ENCODE assay signal across 23 cellular contexts in genomic region chr16:25716186-25716585, GRCh38. TPM values are rescaled to one million over a fixed set of nuclear protein-coding genes. Genes with fewer than 3 reads are reported as not detected.
DNase-seq lines count a peak whose midpoint lies in the region; ATAC-seq and TF ChIP-seq lines count a peak whose summit lies in the region.
"Had no signal": no experiment of that assay in that cellular context is flagged by ENCODE, and none has a peak within 500 bp of the region (broad histone marks: within the 10 kb centered on the region; RNA-seq: fewer than 3 reads in every experiment).

No MANE protein-coding gene starts in this region.

- no peak overlapping the region for H3K4me2 ChIP-seq in H9 (ENCODE audit: insufficient read depth, insufficient read length, low read length)
- H3K4me2 ChIP-seq: A549 had no signal

- H3K4me3 ChIP-seq in NB4 (ENCODE audit: low read depth, low read length) (no peak overlapping the region), WERI-Rb-1 (ENCODE audit: low read depth, low read length) (no peak overlapping the region)
- H3K4me3 ChIP-seq: A549, Peyer's patch, SJCRH30 had no signal

- no peaks in the 10 kb centered on the region for H3K23me2 ChIP-seq in H9 (ENCODE audit: insufficient read length, low read depth, low read length, poor library complexity, severe bottlenecking)

- H3T11ph ChIP-seq in H9 (ENCODE audit: low read length) = no peak overlapping the region

- H3K56ac ChIP-seq in H9 (ENCODE audit: insufficient read length, low read depth, low read length) = no peak overlapping the region

- no peaks in the 10 kb centered on the region for H3K9me3 ChIP-seq in H9 (ENCODE audit: control insufficient read depth, low read depth, low read length)
- H3K9me3 ChIP-seq in WERI-Rb-1 (ENCODE audit: severe bottlenecking) = no peaks in the 10 kb centered on the region
- H3K9me3 ChIP-seq: A549, BE2C, Peyer's patch, SJCRH30 had no signal

- no peak overlapping the region for H3K27ac Mint-ChIP-seq in H9
- H3K27ac Mint-ChIP-seq in activated T-cell treated with anti-CD3 and anti-CD28 coated beads, Interleukin-2, amount 50 U/mL, for 72 hours = no peak overlapping the region

- H4K20me1 ChIP-seq in H9 (ENCODE audit: control insufficient read depth, insufficient read depth, insufficient read length) = no peaks in the 10 kb centered on the region

- no peak overlapping the region for H4K91ac ChIP-seq in H9 (ENCODE audit: insufficient read length, low read depth, low read length)

- TF ChIP-seq POLR2A in NB4 (IDR thresholded peaks at IDR 0.05; ENCODE audit: extremely low read depth, insufficient read length) = no peak

- ATAC-seq in activated T-cell treated with anti-CD3 and anti-CD28 coated beads, Interleukin-2, amount 50 U/mL, for 72 hours (replicated peaks in 1 of 2) = no peak
- no peak for ATAC-seq in HG02759 (IDR thresholded peaks at IDR 0.05; ENCODE audit: unreplicated experiment)
- ATAC-seq: A549, HCT116 had no signal

- no peaks in the 10 kb centered on the region for H3K9me3 Mint-ChIP-seq in H9
- no peaks in the 10 kb centered on the region for H3K9me3 Mint-ChIP-seq in activated T-cell treated with anti-CD3 and anti-CD28 coated beads, Interleukin-2, amount 50 U/mL, for 72 hours

- no peak overlapping the region for H2AK5ac ChIP-seq in H9 (ENCODE audit: insufficient read length, low read length)

- H3K14ac ChIP-seq in H9 (ENCODE audit: insufficient read depth, low read length) = no peak overlapping the region

- H4K5ac ChIP-seq in H9 (ENCODE audit: insufficient read length, low read depth, low read length) = no peak overlapping the region

- H3K36me3 ChIP-seq in WERI-Rb-1 = 0 out of 2 replicates have a peak, but pooled peaks cover 2% of the 10 kb centered on the region
- H3K36me3 ChIP-seq: BE2C, Peyer's patch, SJCRH30 had no signal

- H3K4me3 Mint-ChIP-seq in H9 = no peak overlapping the region
- H3K4me3 Mint-ChIP-seq in activated T-cell treated with anti-CD3 and anti-CD28 coated beads, Interleukin-2, amount 50 U/mL, for 72 hours = no peak overlapping the region

- H2AFZ ChIP-seq in H9 (ENCODE audit: low read length) = no peak overlapping the region

- no peak overlapping the region for H2BK120ac ChIP-seq in H9 (ENCODE audit: low read depth, low read length, poor library complexity, severe bottlenecking)

- POLR2A ChIA-PET in GM10248 (lab: Yijun Ruan, JAX) = no interaction called here

- no peak overlapping the region for H3K18ac ChIP-seq in H9 (ENCODE audit: insufficient read length, low read depth, low read length)

- peaks cover 6 to 11% of the 10 kb centered on the region in 2 experiments; a peak in 3 of 4 replicates for H3K4me1 Mint-ChIP-seq in H9
- no peaks in the 10 kb centered on the region for H3K4me1 Mint-ChIP-seq in activated T-cell treated with anti-CD3 and anti-CD28 coated beads, Interleukin-2, amount 50 U/mL, for 72 hours (ENCODE audit: low read depth)

- H3K79me2 ChIP-seq in H9 (ENCODE audit: insufficient read depth, low read length) = no peaks in the 10 kb centered on the region

- no peaks in the 10 kb centered on the region for H3K27me3 ChIP-seq in H9 (ENCODE audit: insufficient read depth, low read length)
- H3K27me3 ChIP-seq in WERI-Rb-1 (ENCODE audit: insufficient read depth, low read depth, severe bottlenecking) = no peaks in the 10 kb centered on the region
- H3K27me3 ChIP-seq: BE2C, Peyer's patch had no signal

- H3K9ac ChIP-seq in H9 (ENCODE audit: extremely low read depth, insufficient read length, low read length) = no peak overlapping the region

- no peak overlapping the region for H2BK20ac ChIP-seq in H9 (ENCODE audit: low read depth, low read length, poor library complexity, severe bottlenecking)

- no peak for TF ChIP-seq CTCF in H9 (conservative IDR thresholded peaks at IDR 0.05)
- no peak for TF ChIP-seq CTCF in NB4 (IDR thresholded peaks at IDR 0.05; ENCODE audit: low read depth, low read length)
- no peak for TF ChIP-seq CTCF in WERI-Rb-1 (IDR thresholded peaks at IDR 0.05; ENCODE audit: low read depth, low read length)
- TF ChIP-seq CTCF in GM10248 (IDR thresholded peaks at IDR 0.05; ENCODE audit: control extremely low read depth, extremely low read depth, low read depth, missing control alignments) = no peak

- H3K4me1 ChIP-seq in H9 (ENCODE audit: insufficient read depth, low read length) = peaks cover 2% of the 10 kb centered on the region; the same call in 1 of the 2 replicates
- H3K4me1 ChIP-seq: A549, BE2C, Peyer's patch, SJCRH30 had no signal

- no peaks in the 10 kb centered on the region for H3K79me1 ChIP-seq in H9 (ENCODE audit: insufficient read depth, low read depth, low read length, poor library complexity, severe bottlenecking)

- peak; percentile 48 for DNase-seq in H9
- peak; percentile 39 for DNase-seq in NB4 (ENCODE audit: low read depth)
- DNase-seq in WERI-Rb-1 = no peak
- DNase-seq in iPS-NIHi7 (ENCODE audit: extremely low spot score) = peak; percentile 26
- no peak for DNase-seq in AG20443 (ENCODE audit: low spot score)
- no peak for DNase-seq in activated T-cell treated with anti-CD3 and anti-CD28 coated beads, Interleukin-2, amount 50 U/mL, for 72 hours
- DNase-seq in GM10248 (ENCODE audit: extremely low spot score) = no peak
- DNase-seq: BE2C; DND-41; KG1; NCI-H1048; NCI-H1417 treated with DMSO at 0.1 percent for 48 hours; NCI-H187; NCI-H2107; NK-92 treated with Interleukin-12 subunit alpha and Interleukin-12 subunit beta, amount 100 ng/mL, for 24 hours; Peyer's patch; SJCRH30 had no signal

- no peaks in the 10 kb centered on the region for H3K27me3 Mint-ChIP-seq in H9 (ENCODE audit: low read depth)
- H3K27me3 Mint-ChIP-seq in activated T-cell treated with anti-CD3 and anti-CD28 coated beads, Interleukin-2, amount 50 U/mL, for 72 hours (ENCODE audit: low read depth) = no peaks in the 10 kb centered on the region

- WGBS in H9 (ENCODE audit: extremely low coverage, insufficient read length, low lambda C conversion rate) = no CpG with 5 or more reads among the region's 2 CpGs

- no peak overlapping the region for H4K8ac ChIP-seq in H9 (replicated peaks; ENCODE audit: insufficient read length, low read depth, low read length)

- no peak overlapping the region for H3K27ac ChIP-seq in H9 (ENCODE audit: insufficient read length, low read depth, low read length)
- peak overlapping the region; percentile 92 for H3K27ac ChIP-seq in WERI-Rb-1
- H3K27ac ChIP-seq: A549, Peyer's patch, SJCRH30 had no signal

- no peaks in the 10 kb centered on the region for H3K36me3 Mint-ChIP-seq in H9 (ENCODE audit: insufficient read depth in 1 of 3, low read depth in 3 of 3)
- no peaks in the 10 kb centered on the region for H3K36me3 Mint-ChIP-seq in activated T-cell treated with anti-CD3 and anti-CD28 coated beads, Interleukin-2, amount 50 U/mL, for 72 hours (ENCODE audit: insufficient read depth in 2 of 2)

- H3K23ac ChIP-seq in H9 (ENCODE audit: insufficient read length, low read depth, low read length) = no peak overlapping the region

- no peak overlapping the region for H2BK5ac ChIP-seq in H9 (ENCODE audit: insufficient read length, low read length)

- CTCF ChIA-PET in GM10248 (lab: Yijun Ruan, JAX) = no interaction called here

- no peak overlapping the region for H2BK15ac ChIP-seq in H9 (ENCODE audit: low read depth, low read length)

- no peak overlapping the region for H3K4ac ChIP-seq in H9 (ENCODE audit: low read depth, low read length)

- no peak overlapping the region for H2BK12ac ChIP-seq in H9 (ENCODE audit: insufficient read length, low read depth, low read length)

RNA-seq across cellular contexts. Expression of gene HS3ST4, which starts 24.4 kb away (rescaled TPM):
- 1.7 and 1.8 TPM in 2 replicates for total RNA-seq in H9 (2021)
- not detected for total RNA-seq in activated T-cell treated with anti-CD3 and anti-CD28 coated beads, Interleukin-2, amount 50 U/mL, for 72 hours
- total RNA-seq: HT1080, NCI-H460, OCI-LY7, Peyer's patch, SJCRH30 had no signal

Comparison
In these comparisons a context has a peak if more than half of its experiments do, and no peak if none do; other contexts are left out.
1. DNase-seq: peak in H9 (single experiment), NB4 (single experiment) and iPS-NIHi7 (single experiment); none in WERI-Rb-1 (single experiment), AG20443 (single experiment), activated T-cell treated with anti-CD3 and anti-CD28 coated beads, Interleukin-2, amount 50 U/mL, for 72 hours (0 of 2) and GM10248 (single experiment).